ENCODE assay signal across 8 cellular contexts in genomic region chr16:86922311-86922710, GRCh38.
"Had no signal": no experiment of that assay in that cellular context is flagged by ENCODE, and none has a peak within 500 bp of the region (broad histone marks: within the 10 kb centered on the region; RNA-seq: fewer than 3 reads in every experiment).

No MANE protein-coding gene starts in this region.

- H3K4me3 Mint-ChIP-seq: HFFc6, IgD-negative memory B cell had no signal

- DNase-seq: GM23248, GOT3, H7, HFFc6, KBM-7 had no signal

- ATAC-seq: HCT116, HepG2 had no signal

- H3K27ac Mint-ChIP-seq: HFFc6, IgD-negative memory B cell had no signal
